In genomic region chr14:63642229-63642611, GRCh38 we compare ENCODE assay signal across 8 cellular contexts. TPM values are rescaled to one million over a fixed set of nuclear protein-coding genes. Genes with fewer than 3 reads are reported as not detected.
DNase-seq lines count a peak whose midpoint lies in the region; ATAC-seq and TF ChIP-seq lines count a peak whose summit lies in the region.

No MANE protein-coding gene starts in this region.

- POLR2A ChIA-PET in activated naive CD8-positive, alpha-beta T cell treated with anti-CD3 and anti-CD28 coated beads, Interleukin-2, amount 10 ng/mL, durations not matched to agents 7 days and 5 days (lab: Charles Lee): interaction anchor here (0.9 to 1.9 kb wide), 9 partner anchors 9 to 861 kb away, joined by 3 to 25 read pairs (median 4); partner anchors contain the start of genes PPP2R5E and SGPP1

- peak overlapping the region; percentile 97 for H3K27ac Mint-ChIP-seq in HFFc6
- peak overlapping the region; percentile 92 for H3K27ac Mint-ChIP-seq in activated naive CD8-positive, alpha-beta T cell treated with anti-CD3 and anti-CD28 coated beads, Interleukin-2, amount 10 ng/mL, durations not matched to agents 7 days and 5 days

- DNase-seq in GM03348 (ENCODE audit: low spot score) (peak; percentile 89), HFFc6 (peak; percentile 93), NAMALWA (ENCODE audit: low spot score) (peak; percentile 93), SJSA1 (ENCODE audit: low read depth in 1 of 2, low spot score in 2 of 2) (peak; percentile 78 to 94), Right ventricle myocardium superior (peak; percentile 62), ovary (peak; percentile 69 to 84 (median 72)), thyroid gland (peak; percentile 80 to 82)
- no peak for DNase-seq in activated naive CD8-positive, alpha-beta T cell treated with anti-CD3 and anti-CD28 coated beads, Interleukin-2, amount 10 ng/mL, durations not matched to agents 7 days and 5 days

- H3K36me3 ChIP-seq in SJSA1 (no peaks in the 10 kb centered on the region), ovary (no peaks in the 10 kb centered on the region), thyroid gland (no peaks in the 10 kb centered on the region)

- intact Hi-C loops in Right ventricle myocardium superior (cut with DNase I) (loop anchor here (5.0 kb wide), 1 partner anchor 100 kb away; the partner anchor contains the start of gene PPP2R5E), ovary (cut with DNase I) (no loop called here), thyroid gland (cut with DNase I) (no loop called here)

- TF ChIP-seq POLR2A in ovary (IDR thresholded peaks at IDR 0.05): no peak
- peak in 1 of 2 donors; percentile 37 for TF ChIP-seq POLR2A in thyroid gland (IDR thresholded peaks at IDR 0.05)

- H3K9me3 Mint-ChIP-seq in HFFc6: no peaks in the 10 kb centered on the region
- H3K9me3 Mint-ChIP-seq in activated naive CD8-positive, alpha-beta T cell treated with anti-CD3 and anti-CD28 coated beads, Interleukin-2, amount 10 ng/mL, durations not matched to agents 7 days and 5 days: no peaks in the 10 kb centered on the region

- peaks cover 2% of the 10 kb centered on the region; the same call in 1 of the 2 replicates for H3K27me3 Mint-ChIP-seq in HFFc6 (ENCODE audit: insufficient read depth)
- no peaks in the 10 kb centered on the region for H3K27me3 Mint-ChIP-seq in activated naive CD8-positive, alpha-beta T cell treated with anti-CD3 and anti-CD28 coated beads, Interleukin-2, amount 10 ng/mL, durations not matched to agents 7 days and 5 days

- H3K36me3 Mint-ChIP-seq in HFFc6 (ENCODE audit: low read depth): peaks cover 11% of the 10 kb centered on the region
- H3K36me3 Mint-ChIP-seq in activated naive CD8-positive, alpha-beta T cell treated with anti-CD3 and anti-CD28 coated beads, Interleukin-2, amount 10 ng/mL, durations not matched to agents 7 days and 5 days: peaks cover 12% of the 10 kb centered on the region

- H3K27me3 ChIP-seq in SJSA1 (replicated peaks): no peaks in the 10 kb centered on the region
- H3K27me3 ChIP-seq in ovary: no peaks in the 10 kb centered on the region
- no peaks in the 10 kb centered on the region for H3K27me3 ChIP-seq in thyroid gland

- H3K4me1 ChIP-seq in SJSA1 (replicated peaks) (0 out of 2 replicates have a peak, but pooled peaks cover 3% of the 10 kb centered on the region), ovary (ENCODE audit: insufficient read depth) (no peaks in the 10 kb centered on the region), thyroid gland (peaks cover 0 to 6% of the 10 kb centered on the region in 2 donors)

- H3K4me3 Mint-ChIP-seq in HFFc6: peak overlapping the region; percentile 91
- H3K4me3 Mint-ChIP-seq in activated naive CD8-positive, alpha-beta T cell treated with anti-CD3 and anti-CD28 coated beads, Interleukin-2, amount 10 ng/mL, durations not matched to agents 7 days and 5 days: peak overlapping the region; percentile 93

- 0 to 1% (median 0%) methylated on average over 12 of the region's 12 CpGs for WGBS in ovary, 3 donors
- 0% methylated on average over 11 to 12 of the region's 12 CpGs for WGBS in thyroid gland, 2 donors

- H3K9me3 ChIP-seq in SJSA1 (replicated peaks) (no peaks in the 10 kb centered on the region), ovary (no peaks in the 10 kb centered on the region), thyroid gland (no peaks in the 10 kb centered on the region)

- peaks cover 2% of the 10 kb centered on the region for H3K4me1 Mint-ChIP-seq in HFFc6 (ENCODE audit: low read depth)
- H3K4me1 Mint-ChIP-seq in activated naive CD8-positive, alpha-beta T cell treated with anti-CD3 and anti-CD28 coated beads, Interleukin-2, amount 10 ng/mL, durations not matched to agents 7 days and 5 days: peaks cover 21% of the 10 kb centered on the region

- ATAC-seq in activated naive CD8-positive, alpha-beta T cell treated with anti-CD3 and anti-CD28 coated beads, Interleukin-2, amount 10 ng/mL, durations not matched to agents 7 days and 5 days (ENCODE audit: low read depth): peak; percentile 60
- ATAC-seq in Right ventricle myocardium superior (ENCODE audit: poor library complexity): peak; percentile 91

- H3K27ac ChIP-seq in SJSA1: peak overlapping the region; percentile 82
- H3K27ac ChIP-seq in ovary: peak overlapping the region; percentile 76 to 97
- H3K27ac ChIP-seq in thyroid gland: peak overlapping the region; percentile 91 to 97 (median 97)

- no peak for TF ChIP-seq EP300 in ovary (IDR thresholded peaks at IDR 0.05)

- TF ChIP-seq CTCF in HFFc6 (IDR thresholded peaks at IDR 0.05): no peak
- no peak for TF ChIP-seq CTCF in ovary (IDR thresholded peaks at IDR 0.05)
- no peak for TF ChIP-seq CTCF in thyroid gland (IDR thresholded peaks at IDR 0.05)

- H3K4me3 ChIP-seq in SJSA1: peak overlapping the region; percentile 53
- H3K4me3 ChIP-seq in ovary: peak overlapping the region; percentile 76
- peak overlapping the region in 2 of 3 donors; percentile 43 to 55 for H3K4me3 ChIP-seq in thyroid gland (replicated peaks in 1 of 3)

RNA-seq across cellular contexts. Expression of gene WDR89, which starts 0.5 kb away (rescaled TPM):
- 10 to 100 TPM in 1 of 6 experiments, 1 to 10 TPM in 5; 6.8 to 10.4 (median 7.3) TPM for total RNA-seq in HFFc6 (2021; fragmentation: NEBNext Ultra II Directional; extraction: Animal tissue kit (Norgen Biotek cat#: 25700))
- total RNA-seq in SJSA1 (2014; rRNA removed; shearing (Covaris generic)): 6.3 and 10.7 TPM in 2 replicates
- 10 to 100 TPM; 22.7 to 23.1 TPM for total RNA-seq in activated naive CD8-positive, alpha-beta T cell treated with anti-CD3 and anti-CD28 coated beads, Interleukin-2, amount 10 ng/mL, durations not matched to agents 7 days and 5 days
- total RNA-seq in Right ventricle myocardium superior: 5.0 TPM
- total RNA-seq in ovary: 10 to 100 TPM in 6 of 7 donors, 1 to 10 TPM in 1; 6.7 to 20.2 (median 13.9) TPM
- polyA plus RNA-seq in ovary: 1 to 10 TPM; 6.8 to 7.3 TPM
- 10 to 100 TPM in 3 of 4 donors, 1 to 10 TPM in 1; 9.4 to 15.0 (median 13.5) TPM for total RNA-seq in thyroid gland
